ENCODE assay signal across 8 cellular contexts in genomic region chr2:16281451-16282330, GRCh38.
DNase-seq lines count a peak whose midpoint lies in the region; ATAC-seq, FAIRE-seq and TF ChIP-seq lines count a peak whose summit lies in the region.

No MANE protein-coding gene starts in this region.

- no peak overlapping the region for H3K27ac Mint-ChIP-seq in immature natural killer cell

- H3K4me2 ChIP-seq in Loucy (ENCODE audit: low read depth, low read length, poor library complexity, severe bottlenecking): no peak overlapping the region

- H3K36me3 ChIP-seq in Loucy (ENCODE audit: insufficient read depth, low read length): no peaks in the 10 kb centered on the region

- H3K4me1 Mint-ChIP-seq in immature natural killer cell: no peaks in the 10 kb centered on the region

- H3K9ac ChIP-seq in Loucy (ENCODE audit: low read depth, low read length, poor library complexity, severe bottlenecking): no peak overlapping the region

- no peaks in the 10 kb centered on the region for H3F3A ChIP-seq in Loucy (ENCODE audit: low read depth)

- no peaks in the 10 kb centered on the region for H3K36me3 Mint-ChIP-seq in immature natural killer cell

- H4K20me1 ChIP-seq in Loucy (ENCODE audit: insufficient read depth, low read length, poor library complexity, severe bottlenecking): no peaks in the 10 kb centered on the region

- H3K4me3 Mint-ChIP-seq in immature natural killer cell: no peak overlapping the region

- H3K27me3 Mint-ChIP-seq in immature natural killer cell (ENCODE audit: low read depth in 3 of 3): peaks cover 0 to 2% (median 2%) of the 10 kb centered on the region in 3 donors

- peaks cover 0 to 2% (median 0%) of the 10 kb centered on the region in 6 donors for H3K9me3 Mint-ChIP-seq in immature natural killer cell

- FAIRE-seq in RCC 7860 (lab: Jason Lieb, UNC): no peak

- no peak overlapping the region; the same call in 1 of the 2 replicates for H2AFZ ChIP-seq in Loucy (ENCODE audit: low read length)

- no peak overlapping the region for H3K4me3 ChIP-seq in Loucy (ENCODE audit: low read length, poor library complexity, severe bottlenecking)
- H3K4me3 ChIP-seq in astrocyte of the cerebellum (ENCODE audit: low read depth, low read length): no peak overlapping the region

- in situ Hi-C loops in astrocyte of the cerebellum (cut with HindIII; ENCODE audit: low sequenced_read_pairs): no loop called here

- H3K79me2 ChIP-seq in Loucy (ENCODE audit: insufficient read depth, low read length): no peaks in the 10 kb centered on the region

- no peaks in the 10 kb centered on the region for H3K9me3 ChIP-seq in Loucy (ENCODE audit: insufficient read depth, low read depth, low read length)

- ATAC-seq in GM18907 (IDR thresholded peaks at IDR 0.05; ENCODE audit: unreplicated experiment) (peak; percentile 65), left colon (peak; percentile 79), HG03469 (IDR thresholded peaks at IDR 0.05; ENCODE audit: unreplicated experiment) (no peak)

- intact Hi-C loops in left colon (cut with DNase I, micrococcal nuclease): loop anchor here in 1 of 2 donors (5.0 kb wide), 1 partner anchor 344 kb away; no protein-coding TSS in a partner anchor

- H3K9me2 ChIP-seq in Loucy (replicated peaks; ENCODE audit: low read depth, low read length): no peaks in the 10 kb centered on the region

- peak; percentile 40 for DNase-seq in COLO829 (ENCODE audit: low spot score)
- DNase-seq in astrocyte of the cerebellum (ENCODE audit: low read depth): no peak
- peak in 1 of 2 donors; percentile 16 for DNase-seq in left colon
- DNase-seq in immature natural killer cell: no peak
- DNase-seq in RCC 7860 (ENCODE audit: low spot score): no peak

- no peaks in the 10 kb centered on the region for H3K27me3 ChIP-seq in Loucy (ENCODE audit: insufficient read depth, low read length, poor library complexity, severe bottlenecking)

- peaks cover 22% of the 10 kb centered on the region for H3K4me1 ChIP-seq in Loucy (ENCODE audit: insufficient read depth, low read length, poor library complexity, severe bottlenecking)

- TF ChIP-seq CTCF in Loucy (conservative IDR thresholded peaks at IDR 0.05; ENCODE audit: low read length) (peak; percentile 76), astrocyte of the cerebellum (IDR thresholded peaks at IDR 0.05; ENCODE audit: low read depth, low read length, missing control alignments) (peak; percentile 48)
